In the genomic region with DNA sequence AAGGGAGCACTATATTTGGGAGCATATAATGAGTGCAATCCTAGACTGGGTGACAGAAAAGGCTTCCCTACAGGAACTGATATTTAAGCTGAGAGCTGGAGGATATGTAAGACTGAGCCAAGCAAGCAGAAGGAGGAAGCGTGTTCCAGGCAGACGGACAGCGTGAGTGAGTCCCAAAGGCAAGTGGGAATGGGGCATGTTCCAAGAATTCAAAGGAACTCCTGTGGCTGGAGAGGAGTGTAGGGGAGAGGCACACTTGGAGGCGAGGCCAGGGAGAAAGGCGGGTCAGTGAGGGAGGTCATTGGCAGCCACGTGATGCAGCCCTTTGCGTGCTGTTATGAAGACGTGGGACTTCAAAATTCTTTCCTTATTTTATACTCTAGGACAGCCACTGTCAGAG, we compare ENCODE assay signal across 17 cellular contexts. TPM values are rescaled to one million over a fixed set of nuclear protein-coding genes. Genes with fewer than 3 reads are reported as not detected.
A peak's percentile ranks its signal among the peaks of the same experiment; 100 is the strongest.
DNase-seq lines count a peak whose midpoint lies in the region; ATAC-seq and TF ChIP-seq lines count a peak whose summit lies in the region.
"Had no signal": no experiment of that assay in that cellular context is flagged by ENCODE, and none has a peak within 500 bp of the region (broad histone marks: within the 10 kb centered on the region; RNA-seq: fewer than 3 reads in every experiment).

No MANE protein-coding gene starts in this region.

- no peak for ATAC-seq in activated CD8-positive, alpha-beta T cell treated with anti-CD3 and anti-CD28 coated beads, Interleukin-2, amount 10 ng/mL, durations not matched to agents 7 days and 5 days
- no peak for ATAC-seq in activated CD8-positive, alpha-beta T cell treated with anti-CD3 and anti-CD28 coated beads for 36 hours
- ATAC-seq in heart left ventricle (peak; percentile 32 to 72 (median 58)), upper lobe of left lung (ENCODE audit: low FRiP score in 2 of 2) (peak; percentile 56 to 75)
- ATAC-seq in activated T-cell treated with anti-CD3 and anti-CD28 coated beads, Interleukin-2, amount 50 U/mL, for 72 hours (replicated peaks in 1 of 2) = no peak
- ATAC-seq: esophagus mucosa; stimulated activated naive B cell treated with anti-CD40 and anti-IgM and Interleukin-4, amounts not matched to agents 10 μg/mL and 1 μg/mL and 100 μg/mL, for 72 hours had no signal

- H3K4me2 ChIP-seq in neuronal stem cell (ENCODE audit: insufficient read depth, low read length, poor library complexity, severe bottlenecking) = no peak overlapping the region

- H3K9me3 ChIP-seq in heart left ventricle = no peaks in the 10 kb centered on the region
- H3K9me3 ChIP-seq in neuronal stem cell (replicated peaks in 1 of 2; ENCODE audit: control insufficient read depth in 2 of 2, insufficient read depth in 1 of 2, low read depth in 1 of 2, low read length in 2 of 2) = no peaks in the 10 kb centered on the region
- H3K9me3 ChIP-seq in upper lobe of left lung = no peaks in the 10 kb centered on the region
- H3K9me3 ChIP-seq: pancreas had no signal

- peak overlapping the region; percentile 8 for H3K23ac ChIP-seq in neuronal stem cell (ENCODE audit: low read depth, low read length, poor library complexity)

- no peak overlapping the region for H4K91ac ChIP-seq in neuronal stem cell (ENCODE audit: low read depth, low read length, poor library complexity)

- H4K8ac ChIP-seq in neuronal stem cell (ENCODE audit: low read depth, low read length) = no peak overlapping the region

- H3K79me1 ChIP-seq in neuronal stem cell (ENCODE audit: low read depth, low read length) = no peaks in the 10 kb centered on the region

- H2BK15ac ChIP-seq in neuronal stem cell (ENCODE audit: low read length) = no peak overlapping the region

- H3K27me3 ChIP-seq in heart left ventricle = no peaks in the 10 kb centered on the region
- H3K27me3 ChIP-seq in neuronal stem cell (ENCODE audit: control insufficient read depth in 3 of 3, insufficient read depth in 3 of 3, low read depth in 1 of 3, low read length in 3 of 3) = no peaks in the 10 kb centered on the region
- no peaks in the 10 kb centered on the region for H3K27me3 ChIP-seq in upper lobe of left lung
- H3K27me3 ChIP-seq: pancreas had no signal

- no peak overlapping the region for H2BK120ac ChIP-seq in neuronal stem cell (ENCODE audit: low read depth, low read length)

- H2BK5ac ChIP-seq in neuronal stem cell (ENCODE audit: low read length) = no peak overlapping the region

- intact Hi-C loops in activated CD8-positive, alpha-beta T cell treated with anti-CD3 and anti-CD28 coated beads for 36 hours (cut with micrococcal nuclease) = no loop called here
- intact Hi-C loops in heart left ventricle (cut with DNase I) = loop anchor here in 8 of 10 donors (5.0 to 10.0 kb wide), 10 partner anchors 67 to 299 kb away; no protein-coding TSS in a partner anchor

- H3K36me3 Mint-ChIP-seq in activated CD8-positive, alpha-beta T cell treated with anti-CD3 and anti-CD28 coated beads, Interleukin-2, amount 10 ng/mL, durations not matched to agents 7 days and 5 days (ENCODE audit: low read depth) = no peaks in the 10 kb centered on the region
- H3K36me3 Mint-ChIP-seq in activated CD8-positive, alpha-beta T cell treated with anti-CD3 and anti-CD28 coated beads for 36 hours (ENCODE audit: low read depth) = no peaks in the 10 kb centered on the region
- no peaks in the 10 kb centered on the region for H3K36me3 Mint-ChIP-seq in activated T-cell treated with anti-CD3 and anti-CD28 coated beads, Interleukin-2, amount 50 U/mL, for 72 hours (ENCODE audit: insufficient read depth in 2 of 2)
- no peaks in the 10 kb centered on the region for H3K36me3 Mint-ChIP-seq in activated CD4-positive, alpha-beta T cell treated with anti-CD3 and anti-CD28 coated beads, Interleukin-2, amount 10 ng/mL, durations not matched to agents 7 days and 5 days (ENCODE audit: low read depth)

- no peak for TF ChIP-seq EP300 in upper lobe of left lung (IDR thresholded peaks at IDR 0.05)

- no peak overlapping the region for H3K9ac ChIP-seq in neuronal stem cell (ENCODE audit: low read depth, low read length, poor library complexity)

- 35 to 54% (median 43%) methylated on average over 8 of the region's 8 CpGs for WGBS in heart left ventricle, 4 donors
- no CpG with 5 or more reads among the region's 8 CpGs for WGBS in neuronal stem cell (ENCODE audit: extremely low coverage in 2 of 2, insufficient read length in 2 of 2, insufficient replicate concordance in 1 of 2), 2 donors
- 58 to 60% methylated on average over 8 of the region's 8 CpGs for WGBS in upper lobe of left lung, 2 donors

- peak overlapping the region; percentile 24 to 86 (median 60) for H3K27ac ChIP-seq in heart left ventricle
- H3K27ac ChIP-seq in neuronal stem cell (replicated peaks; ENCODE audit: low read length) = no peak overlapping the region
- H3K27ac ChIP-seq in upper lobe of left lung = peak overlapping the region in 3 of 4 donors; percentile 60 to 66 (median 64)
- H3K27ac ChIP-seq: 22Rv1, pancreas had no signal

- no peak for DNase-seq in activated CD8-positive, alpha-beta T cell treated with anti-CD3 and anti-CD28 coated beads, Interleukin-2, amount 10 ng/mL, durations not matched to agents 7 days and 5 days
- no peak for DNase-seq in activated CD8-positive, alpha-beta T cell treated with anti-CD3 and anti-CD28 coated beads for 36 hours
- peak; percentile 60 to 73 (median 65) for DNase-seq in heart left ventricle
- DNase-seq in neuronal stem cell (ENCODE audit: low spot score) = no peak
- DNase-seq in upper lobe of left lung = peak in 1 of 2 donors; percentile 26
- no peak for DNase-seq in activated T-cell treated with anti-CD3 and anti-CD28 coated beads, Interleukin-2, amount 50 U/mL, for 72 hours
- no peak for DNase-seq in T1000 (lab: John Stamatoyannopoulos, UW)
- no peak for DNase-seq in activated CD4-positive, alpha-beta T cell treated with anti-CD3 and anti-CD28 coated beads, Interleukin-2, amount 10 ng/mL, durations not matched to agents 7 days and 5 days
- DNase-seq: activated CD4-positive, alpha-beta T cell treated with anti-CD3 and anti-CD28 coated beads for 4 hours; activated naive CD4-positive, alpha-beta T cell treated with anti-CD3 and anti-CD28 coated beads, Interleukin-2, amount 50 U/mL, for 16 hours; KG1; NCI-H1092 treated with DMSO at 0.1 percent for 48 hours; NCI-H526 treated with DMSO at 0.1 percent for 48 hours; pancreas; stimulated activated naive B cell treated with anti-CD40 and anti-IgM and Interleukin-4, amounts not matched to agents 10 μg/mL and 1 μg/mL and 100 μg/mL, for 72 hours had no signal

- H3K27me3 Mint-ChIP-seq in activated CD8-positive, alpha-beta T cell treated with anti-CD3 and anti-CD28 coated beads, Interleukin-2, amount 10 ng/mL, durations not matched to agents 7 days and 5 days (ENCODE audit: low read depth) = no peaks in the 10 kb centered on the region
- H3K27me3 Mint-ChIP-seq in activated CD8-positive, alpha-beta T cell treated with anti-CD3 and anti-CD28 coated beads for 36 hours = no peaks in the 10 kb centered on the region
- H3K27me3 Mint-ChIP-seq in activated T-cell treated with anti-CD3 and anti-CD28 coated beads, Interleukin-2, amount 50 U/mL, for 72 hours (ENCODE audit: low read depth) = no peaks in the 10 kb centered on the region
- H3K27me3 Mint-ChIP-seq in activated CD4-positive, alpha-beta T cell treated with anti-CD3 and anti-CD28 coated beads, Interleukin-2, amount 10 ng/mL, durations not matched to agents 7 days and 5 days = no peaks in the 10 kb centered on the region
- H3K27me3 Mint-ChIP-seq: stimulated activated naive B cell treated with anti-CD40 and anti-IgM and Interleukin-4, amounts not matched to agents 10 μg/mL and 1 μg/mL and 100 μg/mL, for 72 hours had no signal

- H3K4me3 Mint-ChIP-seq in activated CD8-positive, alpha-beta T cell treated with anti-CD3 and anti-CD28 coated beads, Interleukin-2, amount 10 ng/mL, durations not matched to agents 7 days and 5 days = no peak overlapping the region
- no peak overlapping the region for H3K4me3 Mint-ChIP-seq in activated CD8-positive, alpha-beta T cell treated with anti-CD3 and anti-CD28 coated beads for 36 hours
- no peak overlapping the region for H3K4me3 Mint-ChIP-seq in activated T-cell treated with anti-CD3 and anti-CD28 coated beads, Interleukin-2, amount 50 U/mL, for 72 hours
- H3K4me3 Mint-ChIP-seq in activated CD4-positive, alpha-beta T cell treated with anti-CD3 and anti-CD28 coated beads, Interleukin-2, amount 10 ng/mL, durations not matched to agents 7 days and 5 days = no peak overlapping the region
- H3K4me3 Mint-ChIP-seq: stimulated activated naive B cell treated with anti-CD40 and anti-IgM and Interleukin-4, amounts not matched to agents 10 μg/mL and 1 μg/mL and 100 μg/mL, for 72 hours had no signal

- H3K27ac Mint-ChIP-seq in activated CD8-positive, alpha-beta T cell treated with anti-CD3 and anti-CD28 coated beads, Interleukin-2, amount 10 ng/mL, durations not matched to agents 7 days and 5 days = peak overlapping the region; percentile 18
- no peak overlapping the region for H3K27ac Mint-ChIP-seq in activated CD8-positive, alpha-beta T cell treated with anti-CD3 and anti-CD28 coated beads for 36 hours
- no peak overlapping the region for H3K27ac Mint-ChIP-seq in activated T-cell treated with anti-CD3 and anti-CD28 coated beads, Interleukin-2, amount 50 U/mL, for 72 hours
- H3K27ac Mint-ChIP-seq in activated CD4-positive, alpha-beta T cell treated with anti-CD3 and anti-CD28 coated beads, Interleukin-2, amount 10 ng/mL, durations not matched to agents 7 days and 5 days = no peak overlapping the region
- H3K27ac Mint-ChIP-seq: stimulated activated naive B cell treated with anti-CD40 and anti-IgM and Interleukin-4, amounts not matched to agents 10 μg/mL and 1 μg/mL and 100 μg/mL, for 72 hours had no signal

- no peaks in the 10 kb centered on the region for H3K36me3 ChIP-seq in heart left ventricle
- H3K36me3 ChIP-seq in neuronal stem cell (replicated peaks in 1 of 2; ENCODE audit: control insufficient read depth in 2 of 2, insufficient read depth in 2 of 2, low read length in 2 of 2) = no peaks in the 10 kb centered on the region
- H3K36me3 ChIP-seq in upper lobe of left lung = no peaks in the 10 kb centered on the region
- H3K36me3 ChIP-seq: pancreas had no signal

- H2AFZ ChIP-seq in neuronal stem cell (ENCODE audit: low read length) = no peak overlapping the region

- H3K4me3 ChIP-seq in heart left ventricle (no peak overlapping the region), neuronal stem cell (ENCODE audit: low read length in 2 of 2) (no peak overlapping the region), upper lobe of left lung (no peak overlapping the region)
- H3K4me3 ChIP-seq: pancreas had no signal

- no peaks in the 10 kb centered on the region for H3K9me3 Mint-ChIP-seq in activated CD8-positive, alpha-beta T cell treated with anti-CD3 and anti-CD28 coated beads, Interleukin-2, amount 10 ng/mL, durations not matched to agents 7 days and 5 days (ENCODE audit: insufficient read depth)
- no peaks in the 10 kb centered on the region for H3K9me3 Mint-ChIP-seq in activated CD8-positive, alpha-beta T cell treated with anti-CD3 and anti-CD28 coated beads for 36 hours
- H3K9me3 Mint-ChIP-seq in activated T-cell treated with anti-CD3 and anti-CD28 coated beads, Interleukin-2, amount 50 U/mL, for 72 hours = peaks cover 0 to 2% of the 10 kb centered on the region in 2 donors
- H3K9me3 Mint-ChIP-seq in activated CD4-positive, alpha-beta T cell treated with anti-CD3 and anti-CD28 coated beads, Interleukin-2, amount 10 ng/mL, durations not matched to agents 7 days and 5 days = no peaks in the 10 kb centered on the region

- H3K14ac ChIP-seq in neuronal stem cell (ENCODE audit: low read length) = no peak overlapping the region

- H3K4me1 ChIP-seq in heart left ventricle (peaks cover 0 to 40% (median 16%) of the 10 kb centered on the region in 12 donors), neuronal stem cell (ENCODE audit: control insufficient read depth in 2 of 2, insufficient read depth in 1 of 2, low read depth in 1 of 2, low read length in 2 of 2) (no peaks in the 10 kb centered on the region), upper lobe of left lung (peaks cover 8 to 15% (median 12%) of the 10 kb centered on the region in 4 donors)
- H3K4me1 ChIP-seq: pancreas had no signal

- no peak for TF ChIP-seq POLR2A in heart left ventricle (IDR thresholded peaks at IDR 0.05)
- TF ChIP-seq POLR2A in upper lobe of left lung (IDR thresholded peaks at IDR 0.05) = no peak

- no peak overlapping the region for H2BK12ac ChIP-seq in neuronal stem cell (ENCODE audit: low read length)

- TF ChIP-seq CTCF in activated CD8-positive, alpha-beta T cell treated with anti-CD3 and anti-CD28 coated beads for 36 hours (IDR thresholded peaks at IDR 0.05) = no peak
- TF ChIP-seq CTCF in heart left ventricle (IDR thresholded peaks at IDR 0.05) = no peak
- no peak for TF ChIP-seq CTCF in upper lobe of left lung (IDR thresholded peaks at IDR 0.05)

- H3K4ac ChIP-seq in neuronal stem cell (ENCODE audit: low read length) = no peak overlapping the region

- no peak overlapping the region for H2AK5ac ChIP-seq in neuronal stem cell (ENCODE audit: low read depth, low read length)

- POLR2A ChIA-PET in activated CD8-positive, alpha-beta T cell treated with anti-CD3 and anti-CD28 coated beads, Interleukin-2, amount 10 ng/mL, durations not matched to agents 7 days and 5 days (lab: Charles Lee) = no interaction called here
- POLR2A ChIA-PET in activated CD8-positive, alpha-beta T cell treated with anti-CD3 and anti-CD28 coated beads for 36 hours (lab: Charles Lee) = no interaction called here
- POLR2A ChIA-PET in activated CD4-positive, alpha-beta T cell treated with anti-CD3 and anti-CD28 coated beads, Interleukin-2, amount 10 ng/mL, durations not matched to agents 7 days and 5 days (lab: Charles Lee) = no interaction called here

- no peak overlapping the region for H3K18ac ChIP-seq in neuronal stem cell (ENCODE audit: low read length)

- peaks cover 15% of the 10 kb centered on the region for H3K4me1 Mint-ChIP-seq in activated CD8-positive, alpha-beta T cell treated with anti-CD3 and anti-CD28 coated beads, Interleukin-2, amount 10 ng/mL, durations not matched to agents 7 days and 5 days (ENCODE audit: low read depth)
- H3K4me1 Mint-ChIP-seq in activated CD8-positive, alpha-beta T cell treated with anti-CD3 and anti-CD28 coated beads for 36 hours (ENCODE audit: low read depth) = peaks cover 7% of the 10 kb centered on the region
- H3K4me1 Mint-ChIP-seq in activated T-cell treated with anti-CD3 and anti-CD28 coated beads, Interleukin-2, amount 50 U/mL, for 72 hours (ENCODE audit: low read depth) = peaks cover 6% of the 10 kb centered on the region
- H3K4me1 Mint-ChIP-seq in activated CD4-positive, alpha-beta T cell treated with anti-CD3 and anti-CD28 coated beads, Interleukin-2, amount 10 ng/mL, durations not matched to agents 7 days and 5 days = peaks cover 11% of the 10 kb centered on the region

- CTCF ChIA-PET in activated CD8-positive, alpha-beta T cell treated with anti-CD3 and anti-CD28 coated beads, Interleukin-2, amount 10 ng/mL, durations not matched to agents 7 days and 5 days (lab: Charles Lee) = no interaction called here
- CTCF ChIA-PET in activated CD8-positive, alpha-beta T cell treated with anti-CD3 and anti-CD28 coated beads for 36 hours (lab: Charles Lee) = no interaction called here
- CTCF ChIA-PET in activated CD4-positive, alpha-beta T cell treated with anti-CD3 and anti-CD28 coated beads, Interleukin-2, amount 10 ng/mL, durations not matched to agents 7 days and 5 days (lab: Charles Lee) = no interaction called here

RNA-seq across cellular contexts. Expression of a gene that starts 27.9 kb away (rescaled TPM):
- total RNA-seq in activated CD8-positive, alpha-beta T cell treated with anti-CD3 and anti-CD28 coated beads, Interleukin-2, amount 10 ng/mL, durations not matched to agents 7 days and 5 days = 10 to 100 TPM; 21.2 to 23.2 TPM
- 10 to 100 TPM; 46.4 to 53.4 TPM for total RNA-seq in activated CD8-positive, alpha-beta T cell treated with anti-CD3 and anti-CD28 coated beads for 36 hours
- total RNA-seq in heart left ventricle (100 to 1,000 TPM in 1 of 9 donors, 10 to 100 TPM in 8; 17.7 to 118 (median 73.0) TPM), upper lobe of left lung (100 to 1,000 TPM; 118 to 426 (median 199) TPM)
- 10 to 100 TPM; 19.7 to 56.7 TPM for polyA plus RNA-seq in heart left ventricle
- polyA plus RNA-seq in neuronal stem cell (2013, experiment 1 of 2) = 1.9 TPM
- 1.6 TPM for polyA plus RNA-seq in neuronal stem cell (2013, experiment 2 of 2)
- total RNA-seq in activated T-cell treated with anti-CD3 and anti-CD28 coated beads, Interleukin-2, amount 50 U/mL, for 72 hours = 10 to 100 TPM; 30.7 to 44.6 TPM
- total RNA-seq in activated CD4-positive, alpha-beta T cell treated with anti-CD3 and anti-CD28 coated beads, Interleukin-2, amount 10 ng/mL, durations not matched to agents 7 days and 5 days = 10 to 100 TPM; 12.1 to 12.8 TPM

Comparison
In these comparisons a context has a peak if more than half of its experiments do, and no peak if none do; other contexts are left out.
1. ATAC-seq: peak in heart left ventricle (4 of 4) and upper lobe of left lung (2 of 2); none in activated CD8-positive, alpha-beta T cell treated with anti-CD3 and anti-CD28 coated beads, Interleukin-2, amount 10 ng/mL, durations not matched to agents 7 days and 5 days (single experiment), activated CD8-positive, alpha-beta T cell treated with anti-CD3 and anti-CD28 coated beads for 36 hours (single experiment) and activated T-cell treated with anti-CD3 and anti-CD28 coated beads, Interleukin-2, amount 50 U/mL, for 72 hours (0 of 2).
2. DNase-seq: peak in heart left ventricle (5 of 5); none in activated CD8-positive, alpha-beta T cell treated with anti-CD3 and anti-CD28 coated beads, Interleukin-2, amount 10 ng/mL, durations not matched to agents 7 days and 5 days (single experiment), activated CD8-positive, alpha-beta T cell treated with anti-CD3 and anti-CD28 coated beads for 36 hours (single experiment), neuronal stem cell (single experiment), activated T-cell treated with anti-CD3 and anti-CD28 coated beads, Interleukin-2, amount 50 U/mL, for 72 hours (0 of 2), T1000 (single experiment) and activated CD4-positive, alpha-beta T cell treated with anti-CD3 and anti-CD28 coated beads, Interleukin-2, amount 10 ng/mL, durations not matched to agents 7 days and 5 days (single experiment).